Comparison of ENCODE assay signal across 16 cellular contexts in genomic region chr2:241197947-241198346, GRCh38. TPM values are rescaled to one million over a fixed set of nuclear protein-coding genes. Genes with fewer than 3 reads are reported as not detected.
DNase-seq lines count a peak whose midpoint lies in the region; ATAC-seq and TF ChIP-seq lines count a peak whose summit lies in the region.
"Had no signal": no experiment of that assay in that cellular context is flagged by ENCODE, and none has a peak within 500 bp of the region (broad histone marks: within the 10 kb centered on the region; RNA-seq: fewer than 3 reads in every experiment).

No MANE protein-coding gene starts in this region.

- no peaks in the 10 kb centered on the region for H3K36me3 Mint-ChIP-seq in natural killer cell treated with Interleukin-12 subunit alpha and Interleukin-12 subunit beta and Interleukin-15 and Interleukin-18, amount 100 ng/mL, for 72 hours
- no peaks in the 10 kb centered on the region for H3K36me3 Mint-ChIP-seq in natural killer cell

- H3K27me3 ChIP-seq in osteoblast (ENCODE audit: insufficient read depth, low read length) (peaks cover 3% of the 10 kb centered on the region), dorsolateral prefrontal cortex (no peaks in the 10 kb centered on the region)

- H3K9me3 ChIP-seq in osteoblast (ENCODE audit: low read depth, low read length): no peaks in the 10 kb centered on the region
- H3K9me3 ChIP-seq: A549, Caco-2 had no signal

- no peak overlapping the region for H3K4me2 ChIP-seq in osteoblast (ENCODE audit: insufficient read depth, low read length)
- H3K4me2 ChIP-seq: A549, GM23338 had no signal

- no peaks in the 10 kb centered on the region for H4K20me1 ChIP-seq in osteoblast (ENCODE audit: insufficient read depth, low read length)

- H3K4me3 ChIP-seq in osteoblast (ENCODE audit: insufficient read depth, low read length) (no peak overlapping the region), dorsolateral prefrontal cortex (no peak overlapping the region)
- H3K4me3 ChIP-seq: A549, GM23338 had no signal

- no peaks in the 10 kb centered on the region for H3K9me3 Mint-ChIP-seq in natural killer cell treated with Interleukin-12 subunit alpha and Interleukin-12 subunit beta and Interleukin-15 and Interleukin-18, amount 100 ng/mL, for 72 hours
- H3K9me3 Mint-ChIP-seq in natural killer cell: no peaks in the 10 kb centered on the region
- H3K9me3 Mint-ChIP-seq: CD4-positive, alpha-beta T cell; GM23338; H9 had no signal

- TF ChIP-seq CTCF in natural killer cell (IDR thresholded peaks at IDR 0.05): no peak
- TF ChIP-seq CTCF in osteoblast (IDR thresholded peaks at IDR 0.05; ENCODE audit: extremely low read depth, low read depth, low read length): no peak
- TF ChIP-seq CTCF in dorsolateral prefrontal cortex (IDR thresholded peaks at IDR 0.05 in 54 of 56, conservative IDR thresholded peaks at IDR 0.05 in 2 of 56; ENCODE audit: low read depth in 1 of 56, partially characterized antibody in 56 of 56): no peak

- H3K4me1 ChIP-seq in osteoblast (ENCODE audit: insufficient read depth, low read length): no peaks in the 10 kb centered on the region
- H3K4me1 ChIP-seq: A549, Caco-2 had no signal

- H3K4me1 Mint-ChIP-seq in natural killer cell treated with Interleukin-12 subunit alpha and Interleukin-12 subunit beta and Interleukin-15 and Interleukin-18, amount 100 ng/mL, for 72 hours (ENCODE audit: low read depth in 2 of 2): no peaks in the 10 kb centered on the region
- no peaks in the 10 kb centered on the region for H3K4me1 Mint-ChIP-seq in natural killer cell
- H3K4me1 Mint-ChIP-seq: GM23338 had no signal

- H3K4me3 Mint-ChIP-seq in natural killer cell treated with Interleukin-12 subunit alpha and Interleukin-12 subunit beta and Interleukin-15 and Interleukin-18, amount 100 ng/mL, for 72 hours: no peak overlapping the region
- H3K4me3 Mint-ChIP-seq in natural killer cell: no peak overlapping the region
- H3K4me3 Mint-ChIP-seq: CD4-positive, alpha-beta T cell; GM23338; H9 had no signal

- intact Hi-C loops in natural killer cell (cut with micrococcal nuclease): no loop called here
- intact Hi-C loops in left colon (cut with DNase I, micrococcal nuclease): no loop called here
- intact Hi-C loops in dorsolateral prefrontal cortex (cut with DNase I): no loop called here

- H3K36me3 ChIP-seq in osteoblast (ENCODE audit: insufficient read depth, low read length): no peaks in the 10 kb centered on the region

- no peak for ATAC-seq in natural killer cell treated with Interleukin-12 subunit alpha and Interleukin-12 subunit beta and Interleukin-15 and Interleukin-18, amount 100 ng/mL, for 72 hours
- ATAC-seq in natural killer cell: no peak
- ATAC-seq in left colon: peak; percentile 23
- no peak for ATAC-seq in HG02571 (IDR thresholded peaks at IDR 0.05; ENCODE audit: unreplicated experiment)
- ATAC-seq: A549, GM23338 had no signal

- no peaks in the 10 kb centered on the region for H3K79me2 ChIP-seq in osteoblast (ENCODE audit: insufficient read depth, low read length)

- DNase-seq in natural killer cell treated with Interleukin-12 subunit alpha and Interleukin-12 subunit beta and Interleukin-15 and Interleukin-18, amount 100 ng/mL, for 72 hours (ENCODE audit: low spot score): peak; percentile 29
- no peak for DNase-seq in natural killer cell
- DNase-seq in left colon: peak in 1 of 2 donors; percentile 11
- DNase-seq in osteoblast (ENCODE audit: insufficient read length, low spot score, missing footprints): peak; percentile 80
- no peak for DNase-seq in GOT3 (lab: John Stamatoyannopoulos, UW)
- DNase-seq in dorsolateral prefrontal cortex: no peak
- DNase-seq: AML-193, Caco-2, GDM1, H9, KG1 had no signal

- no peak overlapping the region for H3K27ac ChIP-seq in osteoblast (ENCODE audit: low read depth, low read length)
- no peak overlapping the region for H3K27ac ChIP-seq in dorsolateral prefrontal cortex
- H3K27ac ChIP-seq: A549, C4-2B had no signal

- H2AFZ ChIP-seq in osteoblast (ENCODE audit: low read length): no peak overlapping the region
- H2AFZ ChIP-seq: GM23338 had no signal

- H3K27ac Mint-ChIP-seq in natural killer cell treated with Interleukin-12 subunit alpha and Interleukin-12 subunit beta and Interleukin-15 and Interleukin-18, amount 100 ng/mL, for 72 hours: no peak overlapping the region
- H3K27ac Mint-ChIP-seq in natural killer cell: no peak overlapping the region
- H3K27ac Mint-ChIP-seq: CD4-positive, alpha-beta T cell; GM23338; H9 had no signal

- H3K27me3 Mint-ChIP-seq in natural killer cell treated with Interleukin-12 subunit alpha and Interleukin-12 subunit beta and Interleukin-15 and Interleukin-18, amount 100 ng/mL, for 72 hours: no peaks in the 10 kb centered on the region
- H3K27me3 Mint-ChIP-seq in natural killer cell (ENCODE audit: low read depth in 2 of 2): no peaks in the 10 kb centered on the region
- H3K27me3 Mint-ChIP-seq: CD4-positive, alpha-beta T cell had no signal

RNA-seq across cellular contexts. Expression of gene ANO7, which starts 9.5 kb away (rescaled TPM):
- 1 to 10 TPM; 2.8 to 7.1 TPM for total RNA-seq in natural killer cell treated with Interleukin-12 subunit alpha and Interleukin-12 subunit beta and Interleukin-15 and Interleukin-18, amount 100 ng/mL, for 72 hours
- total RNA-seq in natural killer cell (1 to 10 TPM in 2 of 3 donors, under 1 TPM in 1; 0.97 to 1.4 (median 1.1) TPM), left colon (100 to 1,000 TPM in 1 of 2 donors, 10 to 100 TPM in 1; 75.4 to 114 TPM), osteoblast (1.2 and 1.8 TPM in 2 replicates), dorsolateral prefrontal cortex (10 to 100 TPM in 10 of 120 experiments, 1 to 10 TPM in 110; 1.8 to 24.3 (median 6.2) TPM)

RNA-seq across cellular contexts. Expression of gene PPP1R7, which starts 47.7 kb away (rescaled TPM):
- total RNA-seq in natural killer cell treated with Interleukin-12 subunit alpha and Interleukin-12 subunit beta and Interleukin-15 and Interleukin-18, amount 100 ng/mL, for 72 hours: 100 to 1,000 TPM in 1 of 2 donors, 10 to 100 TPM in 1; 54.8 to 109 TPM
- 10 to 100 TPM; 57.8 to 66.3 (median 60.4) TPM for total RNA-seq in natural killer cell
- 10 to 100 TPM; 56.0 to 58.7 TPM for total RNA-seq in left colon
- total RNA-seq in osteoblast: 46.7 and 73.7 TPM in 2 replicates
- total RNA-seq in dorsolateral prefrontal cortex: 100 to 1,000 TPM in 59 of 120 experiments, 10 to 100 TPM in 61; 55.3 to 138 (median 99.6) TPM

RNA-seq across cellular contexts. Expression of gene PASK, which starts 48.7 kb away (rescaled TPM):
- total RNA-seq in natural killer cell treated with Interleukin-12 subunit alpha and Interleukin-12 subunit beta and Interleukin-15 and Interleukin-18, amount 100 ng/mL, for 72 hours: 10 to 100 TPM; 69.5 to 78.9 TPM
- total RNA-seq in natural killer cell (10 to 100 TPM; 27.9 to 45.2 (median 36.2) TPM), left colon (10 to 100 TPM; 12.3 to 14.8 TPM), osteoblast (5.0 and 5.8 TPM in 2 replicates), dorsolateral prefrontal cortex (10 to 100 TPM; 11.9 to 65.1 (median 31.2) TPM)

Comparison
In these comparisons a context has a peak if more than half of its experiments do, and no peak if none do; other contexts are left out.
1. DNase-seq: peak in natural killer cell treated with Interleukin-12 subunit alpha and Interleukin-12 subunit beta and Interleukin-15 and Interleukin-18, amount 100 ng/mL, for 72 hours (single experiment) and osteoblast (single experiment); none in natural killer cell (single experiment), GOT3 (single experiment) and dorsolateral prefrontal cortex (0 of 10).